7 cellular contexts compared by ENCODE assay signal in the genomic region with DNA sequence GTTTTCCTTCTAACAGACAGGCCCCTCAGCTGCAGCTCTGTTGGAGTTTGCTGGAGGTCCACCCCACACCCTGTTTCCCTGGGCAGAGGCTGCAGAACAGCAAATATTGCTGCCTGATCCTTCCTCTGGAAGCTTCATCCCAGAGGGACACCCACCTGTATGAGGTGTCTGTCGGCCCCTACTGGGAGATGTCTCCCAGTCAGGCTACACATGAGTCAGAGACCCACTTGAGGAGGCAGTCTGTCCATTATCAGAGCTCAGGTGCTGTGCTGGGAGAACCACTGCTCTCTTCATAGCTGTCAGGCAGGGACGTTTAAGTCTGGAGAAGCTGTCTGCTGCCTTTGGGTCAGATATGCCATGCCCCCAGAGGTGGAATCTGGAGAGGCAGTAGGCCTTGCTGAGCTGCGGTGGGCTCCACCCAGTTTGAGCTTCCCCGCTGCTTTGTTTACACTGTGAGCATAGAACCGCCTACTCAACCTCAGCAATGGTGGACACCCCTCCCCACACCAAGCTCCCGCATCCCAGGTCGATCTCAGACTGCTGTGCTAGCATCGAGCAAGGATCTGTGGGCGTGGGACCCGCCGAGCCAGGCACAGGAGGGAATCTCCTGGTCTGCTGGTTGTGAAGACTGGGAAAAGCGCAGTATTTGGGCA.
DNase-seq lines count a peak whose midpoint lies in the region; TF ChIP-seq lines count a peak whose summit lies in the region.
"Not testable (repeated sequence)": the region's sequence is repeated elsewhere in the genome, so short reads cannot be mapped to it uniquely, and the experiment has no call there.

No MANE protein-coding gene starts in this region.

- H4K8ac ChIP-seq in H9 (replicated peaks; ENCODE audit: insufficient read length, low read depth, low read length): not testable (repeated sequence)

- H4K91ac ChIP-seq in H9 (ENCODE audit: insufficient read length, low read depth, low read length): not testable (repeated sequence)

- TF ChIP-seq CTCF in H9 (conservative IDR thresholded peaks at IDR 0.05): peak; percentile 51; the same call in 2 of the 3 replicates
- peak; percentile 13 for TF ChIP-seq CTCF in neural crest cell (conservative IDR thresholded peaks at IDR 0.05)

- not testable (repeated sequence) for H3K9me3 ChIP-seq in H9 (ENCODE audit: control insufficient read depth, low read depth, low read length); iPS-20b (ENCODE audit: insufficient read depth, low read depth, low read length)

- H3K36me3 Mint-ChIP-seq in H9 (ENCODE audit: insufficient read depth in 1 of 3, low read depth in 3 of 3); neural crest cell (ENCODE audit: low read depth): not testable (repeated sequence)

- H2BK12ac ChIP-seq in H9 (ENCODE audit: insufficient read length, low read depth, low read length): not testable (repeated sequence)

- H3K36me3 ChIP-seq in iPS-20b (ENCODE audit: insufficient read depth, low read depth, low read length): not testable (repeated sequence)

- not testable (repeated sequence) for H3K23me2 ChIP-seq in H9 (ENCODE audit: insufficient read length, low read depth, low read length, poor library complexity, severe bottlenecking)

- peaks cover 9 to 17% of the 10 kb centered on the region in 2 experiments for H3K4me1 Mint-ChIP-seq in H9
- not testable (repeated sequence) for H3K4me1 Mint-ChIP-seq in neural crest cell

- H3K4me3 ChIP-seq in iPS-20b (ENCODE audit: low read length): peak overlapping the region; percentile 27; the same call in 1 of the 2 replicates

- H2AFZ ChIP-seq in H9 (ENCODE audit: low read length): not testable (repeated sequence)

- not testable (repeated sequence) for H3K9ac ChIP-seq in H9 (ENCODE audit: extremely low read depth, insufficient read length, low read length)
- peak overlapping the region; percentile 37 for H3K9ac ChIP-seq in iPS-20b (ENCODE audit: low read depth, low read length)

- H3K27me3 Mint-ChIP-seq in H9 (ENCODE audit: low read depth); neural crest cell (ENCODE audit: low read depth): not testable (repeated sequence)

- H3K56ac ChIP-seq in H9 (ENCODE audit: insufficient read length, low read depth, low read length): not testable (repeated sequence)

- H3K79me1 ChIP-seq in H9 (ENCODE audit: insufficient read depth, low read depth, low read length, poor library complexity, severe bottlenecking): not testable (repeated sequence)

- H4K20me1 ChIP-seq in H9 (ENCODE audit: control insufficient read depth, insufficient read depth, insufficient read length): not testable (repeated sequence)

- not testable (repeated sequence) for H3K27ac ChIP-seq in H9 (ENCODE audit: insufficient read length, low read depth, low read length); iPS-20b (ENCODE audit: low read length)

- H2BK120ac ChIP-seq in H9 (ENCODE audit: low read depth, low read length, poor library complexity, severe bottlenecking): not testable (repeated sequence)

- not testable (repeated sequence) for H3K4me1 ChIP-seq in H9 (ENCODE audit: insufficient read depth, low read length); iPS-20b (ENCODE audit: insufficient read depth, low read length)

- not testable (repeated sequence) for H3K79me2 ChIP-seq in H9 (ENCODE audit: insufficient read depth, low read length)

- H2AK5ac ChIP-seq in H9 (ENCODE audit: insufficient read length, low read length): not testable (repeated sequence)

- no CpG with 5 or more reads among the region's 12 CpGs for WGBS in H9 (ENCODE audit: extremely low coverage, insufficient read length, low lambda C conversion rate)

- H3K4me3 Mint-ChIP-seq in H9, neural crest cell: not testable (repeated sequence)

- H3K4me2 ChIP-seq in H9 (ENCODE audit: insufficient read depth, insufficient read length, low read length): not testable (repeated sequence)

- not testable (repeated sequence) for H4K5ac ChIP-seq in H9 (ENCODE audit: insufficient read length, low read depth, low read length)

- not testable (repeated sequence) for H3T11ph ChIP-seq in H9 (ENCODE audit: low read length)

- not testable (repeated sequence) for H3K27me3 ChIP-seq in H9 (ENCODE audit: insufficient read depth, low read length); iPS-20b (ENCODE audit: insufficient read depth, low read length)

- DNase-seq in H9 (peak; percentile 82), NCI-H146 (lab: John Stamatoyannopoulos, UW) (peak; percentile 51), NCI-H69 (lab: John Stamatoyannopoulos, UW) (peak; percentile 14), activated gamma-delta T cell treated with Interleukin-2 at 50 U/mL for 16 hours (peak; percentile 11), ecto neural progenitor cell (ENCODE audit: low spot score) (peak; percentile 58)
- DNase-seq in neural crest cell (ENCODE audit: low read depth, low spot score): not testable (repeated sequence)

- not testable (repeated sequence) for H3K23ac ChIP-seq in H9 (ENCODE audit: insufficient read length, low read depth, low read length)

- H2BK20ac ChIP-seq in H9 (ENCODE audit: low read depth, low read length, poor library complexity, severe bottlenecking): not testable (repeated sequence)

- H2BK5ac ChIP-seq in H9 (ENCODE audit: insufficient read length, low read length): not testable (repeated sequence)

- H3K4ac ChIP-seq in H9 (ENCODE audit: low read depth, low read length): not testable (repeated sequence)

- H2BK15ac ChIP-seq in H9 (ENCODE audit: low read depth, low read length): not testable (repeated sequence)

- peak overlapping the region; percentile 56 for H3K18ac ChIP-seq in H9 (ENCODE audit: insufficient read length, low read depth, low read length)

- H3K9me3 Mint-ChIP-seq in H9, neural crest cell: not testable (repeated sequence)

- not testable (repeated sequence) for H3K14ac ChIP-seq in H9 (ENCODE audit: insufficient read depth, low read length)

- not testable (repeated sequence) for H3K27ac Mint-ChIP-seq in H9
- peak overlapping the region; percentile 30 for H3K27ac Mint-ChIP-seq in neural crest cell (ENCODE audit: unreplicated experiment)
